ENCODE assay signal across 9 cellular contexts in genomic region chr22:50599816-50600454, GRCh38. TPM values are rescaled to one million over a fixed set of nuclear protein-coding genes. Genes with fewer than 3 reads are reported as not detected.
A peak's percentile ranks its signal among the peaks of the same experiment; 100 is the strongest.
DNase-seq lines count a peak whose midpoint lies in the region; ATAC-seq, FAIRE-seq and TF ChIP-seq lines count a peak whose summit lies in the region.
"Had no signal": no experiment of that assay in that cellular context is flagged by ENCODE, and none has a peak within 500 bp of the region (broad histone marks: within the 10 kb centered on the region; RNA-seq: fewer than 3 reads in every experiment).

No MANE protein-coding gene starts in this region.

- H3K27me3 ChIP-seq in BLaER1 treated with 17β-estradiol and CSF1 and Interleukin-3, amounts not matched to agents 10 nM and 100 nM, result peaks cover 63 to 81% (median 75%) of the 10 kb centered on the region in 11 experiments
- H3K27me3 ChIP-seq in MM.1S (replicated peaks; ENCODE audit: insufficient read depth, low read length) (peaks cover 81% of the 10 kb centered on the region), endothelial cell of umbilical vein (ENCODE audit: control insufficient read depth in 2 of 2, insufficient read depth in 2 of 2, low read length in 2 of 2) (peaks cover 35 to 36% of the 10 kb centered on the region in 2 experiments), neural cell (ENCODE audit: insufficient read depth, low read depth, low read length) (no peaks in the 10 kb centered on the region), aorta (ENCODE audit: control insufficient read depth in 1 of 2, insufficient read depth in 2 of 2, low read length in 1 of 2) (no peaks in the 10 kb centered on the region)

- peak; percentile 71 for ATAC-seq in aorta (ENCODE audit: low FRiP score)

- no peaks in the 10 kb centered on the region for H3K4me1 ChIP-seq in BLaER1 treated with 17β-estradiol and CSF1 and Interleukin-3, amounts not matched to agents 10 nM and 100 nM
- no peaks in the 10 kb centered on the region for H3K4me1 ChIP-seq in MM.1S (ENCODE audit: low read length)
- no peaks in the 10 kb centered on the region for H3K4me1 ChIP-seq in endothelial cell of umbilical vein (ENCODE audit: control insufficient read depth, extremely low read depth, insufficient read depth, low read length)
- no peaks in the 10 kb centered on the region for H3K4me1 ChIP-seq in aorta (ENCODE audit: control insufficient read depth in 1 of 2, insufficient read depth in 2 of 2, low read length in 2 of 2)

- intact Hi-C loops in endothelial cell of umbilical vein (cut with micrococcal nuclease), result no loop called here
- intact Hi-C loops in aorta (cut with DNase I), result no loop called here

- FAIRE-seq in endothelial cell of umbilical vein (lab: Jason Lieb, UNC), result no peak
- FAIRE-seq: GM18507 had no signal

- no peak for TF ChIP-seq RAD21 in neural cell (conservative IDR thresholded peaks at IDR 0.05)

- H3K36me3 ChIP-seq in BLaER1 treated with 17β-estradiol and CSF1 and Interleukin-3, amounts not matched to agents 10 nM and 100 nM, result no peaks in the 10 kb centered on the region
- H3K36me3 ChIP-seq in MM.1S (replicated peaks; ENCODE audit: insufficient read depth, low read length) (no peaks in the 10 kb centered on the region), endothelial cell of umbilical vein (ENCODE audit: control insufficient read depth in 2 of 2, extremely low read depth in 1 of 2, insufficient read depth in 2 of 2, low read length in 2 of 2) (no peaks in the 10 kb centered on the region), neural cell (ENCODE audit: insufficient read depth, low read length) (no peaks in the 10 kb centered on the region), aorta (ENCODE audit: control insufficient read depth in 1 of 2, insufficient read depth in 2 of 2, low read length in 1 of 2) (no peaks in the 10 kb centered on the region)

- H2AFZ ChIP-seq in MM.1S (ENCODE audit: low read length) (no peak overlapping the region), endothelial cell of umbilical vein (ENCODE audit: low read depth, low read length) (no peak overlapping the region), neural cell (ENCODE audit: low read depth, low read length) (peak overlapping the region; percentile 40)

- H3K9me2 ChIP-seq in MM.1S (replicated peaks; ENCODE audit: insufficient read depth, low read length) (no peaks in the 10 kb centered on the region), neural cell (ENCODE audit: insufficient read depth, low read length) (no peaks in the 10 kb centered on the region)

- WGBS in aorta, 2 donors, result 13 to 21% methylated on average over 33 to 52 of the region's 52 CpGs

- H3K79me2 ChIP-seq in MM.1S (ENCODE audit: low read length) (no peaks in the 10 kb centered on the region), endothelial cell of umbilical vein (ENCODE audit: control insufficient read depth, insufficient read depth, low read length) (no peaks in the 10 kb centered on the region), neural cell (replicated peaks; ENCODE audit: insufficient read depth, low read length) (no peaks in the 10 kb centered on the region)

- peak overlapping the region in 10 of 11 experiments; percentile 32 to 77 (median 46); a peak in 16 of 22 replicates for H3K4me2 ChIP-seq in BLaER1 treated with 17β-estradiol and CSF1 and Interleukin-3, amounts not matched to agents 10 nM and 100 nM
- H3K4me2 ChIP-seq in MM.1S (ENCODE audit: low read depth, low read length) (no peak overlapping the region), endothelial cell of umbilical vein (ENCODE audit: insufficient read depth, low read length) (no peak overlapping the region), neural cell (ENCODE audit: low read length) (peak overlapping the region; percentile 78)

- no peak overlapping the region for H3K9ac ChIP-seq in BLaER1 treated with 17β-estradiol and CSF1 and Interleukin-3, amounts not matched to agents 10 nM and 100 nM
- no peak overlapping the region for H3K9ac ChIP-seq in MM.1S (ENCODE audit: low read length)
- H3K9ac ChIP-seq in endothelial cell of umbilical vein (replicated peaks; ENCODE audit: extremely low read depth, insufficient read depth, low read length), result no peak overlapping the region
- H3K9ac ChIP-seq in neural cell (ENCODE audit: low read length), result peak overlapping the region; percentile 69

- TF ChIP-seq CTCF in MM.1S (IDR thresholded peaks at IDR 0.05; ENCODE audit: low read length), result no peak
- TF ChIP-seq CTCF in endothelial cell of umbilical vein (IDR thresholded peaks at IDR 0.05; ENCODE audit: extremely low read depth in 1 of 2, insufficient read depth in 1 of 2, low read depth in 1 of 2, low read length in 2 of 2), result no peak
- TF ChIP-seq CTCF in neural cell (IDR thresholded peaks at IDR 0.05; ENCODE audit: poor library complexity, severe bottlenecking), result no peak

- DNase-seq in MM.1S (peak; percentile 29), endothelial cell of umbilical vein (ENCODE audit: low read depth, low spot score) (peak; percentile 26), aorta (peak; percentile 65 to 89), NCI-H524 treated with DMSO at 0.1 percent for 48 hours (lab: John Stamatoyannopoulos, UW) (no peak), DMS153 treated with DMSO at 0.1 percent for 48 hours (lab: John Stamatoyannopoulos, UW; ENCODE audit: unreplicated experiment) (no peak)
- peak; percentile 83 for DNase-seq in activated CD8-positive, alpha-beta memory T cell treated with anti-CD3 and anti-CD28 coated beads for 24 hours

- no TSS peak for BruUV-seq in endothelial cell of umbilical vein (replicated peaks; lab: Mats Ljungman, UMichigan)

- peaks cover 0 to 39% (median 7%) of the 10 kb centered on the region in 11 experiments; a peak in 11 of 22 replicates for H4K20me1 ChIP-seq in BLaER1 treated with 17β-estradiol and CSF1 and Interleukin-3, amounts not matched to agents 10 nM and 100 nM
- H4K20me1 ChIP-seq in MM.1S (ENCODE audit: insufficient read depth, low read length) (no peaks in the 10 kb centered on the region), endothelial cell of umbilical vein (replicated peaks; ENCODE audit: control insufficient read depth, extremely low read depth, insufficient read depth, low read length) (no peaks in the 10 kb centered on the region), neural cell (ENCODE audit: insufficient read depth) (no peaks in the 10 kb centered on the region)

- TF ChIP-seq EP300 in neural cell (conservative IDR thresholded peaks at IDR 0.05; ENCODE audit: poor library complexity, severe bottlenecking), result no peak

- no peak overlapping the region for H3K27ac ChIP-seq in BLaER1 treated with 17β-estradiol and CSF1 and Interleukin-3, amounts not matched to agents 10 nM and 100 nM
- no peak overlapping the region for H3K27ac ChIP-seq in MM.1S (ENCODE audit: low read length)
- no peak overlapping the region for H3K27ac ChIP-seq in endothelial cell of umbilical vein (ENCODE audit: insufficient read depth, low read depth, low read length)
- H3K27ac ChIP-seq in neural cell (ENCODE audit: low read length), result no peak overlapping the region
- no peak overlapping the region for H3K27ac ChIP-seq in aorta (ENCODE audit: low read depth in 1 of 2, low read length in 2 of 2)

- CTCF ChIA-PET in endothelial cell of umbilical vein (lab: Charles Lee), result interaction anchor here (0.6 to 1.0 kb wide), 3 partner anchors 21 to 74 kb away, joined by 3 to 5 read pairs (median 4); partner anchors contain the start of gene SYCE3

- no peaks in the 10 kb centered on the region for H3K9me1 ChIP-seq in endothelial cell of umbilical vein (replicated peaks; ENCODE audit: control insufficient read depth, extremely low read depth, insufficient read depth, low read length)

- no peak for TF ChIP-seq POLR2A in endothelial cell of umbilical vein (IDR thresholded peaks at IDR 0.05; ENCODE audit: low read depth, low read length)

- POLR2A ChIA-PET in endothelial cell of umbilical vein (lab: Charles Lee), result no interaction called here

- H3K4me3 ChIP-seq in BLaER1 treated with 17β-estradiol and CSF1 and Interleukin-3, amounts not matched to agents 10 nM and 100 nM, result peak overlapping the region in 4 of 10 experiments; percentile 25 to 56 (median 40); a peak in 3 of 20 replicates
- no peak overlapping the region for H3K4me3 ChIP-seq in MM.1S (ENCODE audit: low read length)
- H3K4me3 ChIP-seq in endothelial cell of umbilical vein (replicated peaks in 1 of 3; ENCODE audit: insufficient read depth in 1 of 3, low read depth in 1 of 3, low read length in 3 of 3), result no peak overlapping the region
- peak overlapping the region; percentile 81 for H3K4me3 ChIP-seq in neural cell (ENCODE audit: low read length)
- H3K4me3 ChIP-seq in aorta (ENCODE audit: low read length in 2 of 2), result peak overlapping the region; percentile 35 to 40

- peaks cover 0 to 7% (median 0%) of the 10 kb centered on the region in 11 experiments; a peak in 6 of 22 replicates for H3K9me3 ChIP-seq in BLaER1 treated with 17β-estradiol and CSF1 and Interleukin-3, amounts not matched to agents 10 nM and 100 nM (replicated peaks in 1 of 11)
- H3K9me3 ChIP-seq in MM.1S (replicated peaks; ENCODE audit: insufficient read depth, low read length) (no peaks in the 10 kb centered on the region), endothelial cell of umbilical vein (replicated peaks; ENCODE audit: control insufficient read depth, insufficient read depth, low read length) (no peaks in the 10 kb centered on the region), neural cell (ENCODE audit: low read length) (no peaks in the 10 kb centered on the region), aorta (ENCODE audit: control insufficient read depth, low read length) (no peaks in the 10 kb centered on the region)

- dilution Hi-C loops in endothelial cell of umbilical vein (cut with MboI; ENCODE audit: extremely low pct_ligation_motif_present, low sequenced_read_pairs), result no loop called here

- H3F3A ChIP-seq in MM.1S (ENCODE audit: insufficient read depth, low read length) (no peaks in the 10 kb centered on the region), neural cell (ENCODE audit: insufficient read depth, low read length, poor library complexity, severe bottlenecking) (no peaks in the 10 kb centered on the region)

RNA-seq across cellular contexts. Expression of gene MAPK8IP2, which starts 0.7 kb away (rescaled TPM):
- 0.31 and 0.37 TPM in 2 replicates for total RNA-seq in endothelial cell of umbilical vein
- 0.18 and 0.21 TPM in 2 replicates for polyA plus RNA-seq in endothelial cell of umbilical vein
- 0.06 and 0.13 TPM in 2 replicates for polyA plus RNA-seq in endothelial cell of umbilical vein (2011; cell fraction: cytosol; rRNA removed)
- polyA plus RNA-seq in endothelial cell of umbilical vein (2011; cell fraction: nucleus; rRNA removed), result 0.09 and 0.11 TPM in 2 replicates
- polyA plus RNA-seq in endothelial cell of umbilical vein (2012), result 0.15 TPM in 2 replicates
- 0.06 TPM in 1 of 2 replicates, not detected in the other for polyA minus RNA-seq in endothelial cell of umbilical vein
- not detected for polyA minus RNA-seq in endothelial cell of umbilical vein (2011; cell fraction: cytosol; rRNA and poly(A)+ RNA removed)
- 0.10 TPM in 1 of 2 replicates, not detected in the other for polyA minus RNA-seq in endothelial cell of umbilical vein (2011; cell fraction: nucleus; rRNA and poly(A)+ RNA removed)
- 48.0 and 54.5 TPM in 2 replicates for polyA plus RNA-seq in neural cell
- 63.2 and 71.1 TPM in 2 replicates for polyA minus RNA-seq in neural cell
- total RNA-seq in aorta, result under 1 TPM; 0.24 to 0.26 TPM
- polyA plus RNA-seq in aorta, result under 1 TPM; under 0.01 to 0.15 TPM

RNA-seq across cellular contexts. Expression of gene CHKB, which starts 17.3 kb away (rescaled TPM):
- total RNA-seq in endothelial cell of umbilical vein (57.7 and 62.4 TPM in 2 replicates), aorta (10 to 100 TPM; 36.5 to 78.8 TPM)
- polyA plus RNA-seq in endothelial cell of umbilical vein (67.5 and 70.6 TPM in 2 replicates), neural cell (170 and 173 TPM in 2 replicates), aorta (100 to 1,000 TPM in 1 of 2 donors, 10 to 100 TPM in 1; 28.4 to 544 TPM)
- 25.8 and 37.8 TPM in 2 replicates for polyA plus RNA-seq in endothelial cell of umbilical vein (2011; cell fraction: cytosol; rRNA removed)
- polyA plus RNA-seq in endothelial cell of umbilical vein (2011; cell fraction: nucleus; rRNA removed), result 320 and 353 TPM in 2 replicates
- 37.9 and 43.3 TPM in 2 replicates for polyA plus RNA-seq in endothelial cell of umbilical vein (2012)
- polyA minus RNA-seq in endothelial cell of umbilical vein (21.1 and 22.4 TPM in 2 replicates), neural cell (43.5 and 47.5 TPM in 2 replicates)
- 2.5 TPM for polyA minus RNA-seq in endothelial cell of umbilical vein (2011; cell fraction: cytosol; rRNA and poly(A)+ RNA removed)
- 28.0 and 29.8 TPM in 2 replicates for polyA minus RNA-seq in endothelial cell of umbilical vein (2011; cell fraction: nucleus; rRNA and poly(A)+ RNA removed)

RNA-seq across cellular contexts. Expression of gene CPT1B, which starts 21.7 kb away (rescaled TPM):
- total RNA-seq in endothelial cell of umbilical vein (3.6 and 7.1 TPM in 2 replicates), aorta (10 to 100 TPM in 1 of 2 donors, 1 to 10 TPM in 1; 3.2 to 11.5 TPM)
- polyA plus RNA-seq in endothelial cell of umbilical vein (7.0 and 7.1 TPM in 2 replicates), neural cell (72.4 and 75.1 TPM in 2 replicates), aorta (1 to 10 TPM; 3.9 to 6.4 TPM)
- 0.93 and 1.9 TPM in 2 replicates for polyA plus RNA-seq in endothelial cell of umbilical vein (2011; cell fraction: cytosol; rRNA removed)
- polyA plus RNA-seq in endothelial cell of umbilical vein (2011; cell fraction: nucleus; rRNA removed), result 45.1 and 59.0 TPM in 2 replicates
- polyA plus RNA-seq in endothelial cell of umbilical vein (2012), result 5.2 and 7.4 TPM in 2 replicates
- polyA minus RNA-seq in endothelial cell of umbilical vein (5.2 and 5.3 TPM in 2 replicates), neural cell (14.6 and 17.9 TPM in 2 replicates)
- 2.4 TPM for polyA minus RNA-seq in endothelial cell of umbilical vein (2011; cell fraction: cytosol; rRNA and poly(A)+ RNA removed)
- polyA minus RNA-seq in endothelial cell of umbilical vein (2011; cell fraction: nucleus; rRNA and poly(A)+ RNA removed), result 6.6 and 7.4 TPM in 2 replicates

RNA-seq across cellular contexts. Expression of gene ARSA, which starts 28.0 kb away (rescaled TPM):
- total RNA-seq in endothelial cell of umbilical vein (19.3 and 22.3 TPM in 2 replicates), aorta (10 to 100 TPM; 31.4 to 53.5 TPM)
- polyA plus RNA-seq in endothelial cell of umbilical vein (33.6 and 47.7 TPM in 2 replicates), neural cell (32.5 and 41.4 TPM in 2 replicates), aorta (100 to 1,000 TPM in 1 of 2 donors, 10 to 100 TPM in 1; 15.7 to 120 TPM)
- polyA plus RNA-seq in endothelial cell of umbilical vein (2011; cell fraction: cytosol; rRNA removed), result 10.9 and 16.5 TPM in 2 replicates
- polyA plus RNA-seq in endothelial cell of umbilical vein (2011; cell fraction: nucleus; rRNA removed), result 63.1 and 81.2 TPM in 2 replicates
- polyA plus RNA-seq in endothelial cell of umbilical vein (2012), result 17.5 and 28.3 TPM in 2 replicates
- polyA minus RNA-seq in endothelial cell of umbilical vein (6.4 and 8.9 TPM in 2 replicates), neural cell (12.7 and 14.1 TPM in 2 replicates)
- 3.2 TPM for polyA minus RNA-seq in endothelial cell of umbilical vein (2011; cell fraction: cytosol; rRNA and poly(A)+ RNA removed)
- polyA minus RNA-seq in endothelial cell of umbilical vein (2011; cell fraction: nucleus; rRNA and poly(A)+ RNA removed), result 7.6 and 14.0 TPM in 2 replicates

RNA-seq across cellular contexts. Expression of gene SYCE3, which starts 37.2 kb away (rescaled TPM):
- total RNA-seq in endothelial cell of umbilical vein (not detected in 2 replicates), aorta (not detected)
- polyA plus RNA-seq in endothelial cell of umbilical vein (not detected in 2 replicates), neural cell (not detected in 2 replicates), aorta (1 to 10 TPM in 1 of 2 donors, not detected in 1; 1.5 TPM)
- polyA plus RNA-seq in endothelial cell of umbilical vein (2011; cell fraction: cytosol; rRNA removed), result not detected in 2 replicates
- not detected in 2 replicates for polyA plus RNA-seq in endothelial cell of umbilical vein (2011; cell fraction: nucleus; rRNA removed)
- polyA plus RNA-seq in endothelial cell of umbilical vein (2012), result not detected in 2 replicates
- polyA minus RNA-seq in endothelial cell of umbilical vein (not detected in 2 replicates), neural cell (not detected in 2 replicates)
- not detected for polyA minus RNA-seq in endothelial cell of umbilical vein (2011; cell fraction: cytosol; rRNA and poly(A)+ RNA removed)
- not detected in 2 replicates for polyA minus RNA-seq in endothelial cell of umbilical vein (2011; cell fraction: nucleus; rRNA and poly(A)+ RNA removed)

Comparison
In these comparisons a context has a peak if more than half of its experiments do, and no peak if none do; other contexts are left out.
1. H3K4me2 ChIP-seq: peak in BLaER1 treated with 17β-estradiol and CSF1 and Interleukin-3, amounts not matched to agents 10 nM and 100 nM (10 of 11) and neural cell (single experiment); none in MM.1S (single experiment) and endothelial cell of umbilical vein (single experiment).
2. H3K4me3 ChIP-seq: peak in neural cell (single experiment) and aorta (2 of 2); none in MM.1S (single experiment) and endothelial cell of umbilical vein (0 of 3).
3. DNase-seq: peak in MM.1S (single experiment), activated CD8-positive, alpha-beta memory T cell treated with anti-CD3 and anti-CD28 coated beads for 24 hours (single experiment), endothelial cell of umbilical vein (single experiment) and aorta (2 of 2); none in NCI-H524 treated with DMSO at 0.1 percent for 48 hours (single experiment) and DMS153 treated with DMSO at 0.1 percent for 48 hours (single experiment).
4. RNA of gene MAPK8IP2, which starts 0.7 kb away (polyA plus RNA-seq): 48.0 to 54.5 TPM in neural cell; 0.06 to 0.21 TPM in endothelial cell of umbilical vein and under 0.01 to 0.15 TPM in aorta; every median in the first group is over 10 times any median in the second.